27 cellular contexts compared by ENCODE assay signal in genomic region chr16:72597938-72598337, GRCh38.
"Had no signal": no experiment of that assay in that cellular context is flagged by ENCODE, and none has a peak within 500 bp of the region (broad histone marks: within the 10 kb centered on the region; RNA-seq: fewer than 3 reads in every experiment).

No MANE protein-coding gene starts in this region.

- H3K79me2 ChIP-seq: hepatocyte had no signal

- H3K4me3 ChIP-seq: colonic mucosa, esophagus muscularis mucosa, gastroesophageal sphincter, heart left ventricle, hepatocyte, left ventricle myocardium inferior, lower lobe of right lung, mucosa of descending colon had no signal

- H3K4me2 ChIP-seq: hepatocyte had no signal

- H3K27ac Mint-ChIP-seq: dendritic cell treated with granulocyte-macrophage colony-stimulating factor and Interleukin-4, amounts not matched to agents 40 ng/mL and 50 ng/mL, for 4 days; effector memory CD8-positive, alpha-beta T cell; endodermal cell; immature natural killer cell; mesothelial cell of epicardium had no signal

- DNase-seq: colonic mucosa; cortex of kidney; effector CD8-positive, alpha-beta T cell; effector memory CD8-positive, alpha-beta T cell; endodermal cell; foreskin keratinocyte; heart left ventricle; hypothalamus; immature natural killer cell; islet precursor cell; kidney; kidney glomerular epithelial cell; left colon; left ventricle myocardium inferior; lower lobe of right lung; mesenchymal stem cell; mucosa of descending colon; naive B cell had no signal

- H3K4me1 Mint-ChIP-seq: endodermal cell, immature natural killer cell, mesothelial cell of epicardium had no signal

- H2AFZ ChIP-seq: hepatocyte had no signal

- H3K27ac ChIP-seq: colonic mucosa, esophagus muscularis mucosa, foreskin keratinocyte, gastroesophageal sphincter, heart left ventricle, hepatocyte, left ventricle myocardium inferior, lower lobe of right lung had no signal

- H3K27me3 Mint-ChIP-seq: dendritic cell treated with granulocyte-macrophage colony-stimulating factor and Interleukin-4, amounts not matched to agents 40 ng/mL and 50 ng/mL, for 4 days; effector memory CD8-positive, alpha-beta T cell; naive B cell had no signal

- H3K4me3 Mint-ChIP-seq: dendritic cell treated with granulocyte-macrophage colony-stimulating factor and Interleukin-4, amounts not matched to agents 40 ng/mL and 50 ng/mL, for 4 days; effector memory CD8-positive, alpha-beta T cell; endodermal cell; immature natural killer cell; mesothelial cell of epicardium; naive B cell had no signal

- H3K9me3 ChIP-seq: colonic mucosa, esophagus muscularis mucosa, gastroesophageal sphincter, lower lobe of right lung, mucosa of descending colon had no signal

- H3K9me3 Mint-ChIP-seq: dendritic cell treated with granulocyte-macrophage colony-stimulating factor and Interleukin-4, amounts not matched to agents 40 ng/mL and 50 ng/mL, for 4 days; effector memory CD8-positive, alpha-beta T cell had no signal

- H3K4me1 ChIP-seq: colonic mucosa, esophagus muscularis mucosa, foreskin keratinocyte, gastroesophageal sphincter, heart left ventricle, left ventricle myocardium inferior, lower lobe of right lung had no signal

- H3K27me3 ChIP-seq: colonic mucosa, esophagus muscularis mucosa, foreskin keratinocyte, gastroesophageal sphincter, heart left ventricle, hepatocyte had no signal

- FAIRE-seq: endometrium, endothelial cell of umbilical vein, frontal cortex, kidney had no signal

- H3K36me3 ChIP-seq: colonic mucosa, esophagus muscularis mucosa, gastroesophageal sphincter, heart left ventricle, left ventricle myocardium inferior, lower lobe of right lung had no signal

- ATAC-seq: effector memory CD8-positive, alpha-beta T cell; foreskin keratinocyte; gastroesophageal sphincter; heart left ventricle; left colon; left lobe of liver; lower lobe of right lung; mucosa of descending colon had no signal
